In the genomic region with DNA sequence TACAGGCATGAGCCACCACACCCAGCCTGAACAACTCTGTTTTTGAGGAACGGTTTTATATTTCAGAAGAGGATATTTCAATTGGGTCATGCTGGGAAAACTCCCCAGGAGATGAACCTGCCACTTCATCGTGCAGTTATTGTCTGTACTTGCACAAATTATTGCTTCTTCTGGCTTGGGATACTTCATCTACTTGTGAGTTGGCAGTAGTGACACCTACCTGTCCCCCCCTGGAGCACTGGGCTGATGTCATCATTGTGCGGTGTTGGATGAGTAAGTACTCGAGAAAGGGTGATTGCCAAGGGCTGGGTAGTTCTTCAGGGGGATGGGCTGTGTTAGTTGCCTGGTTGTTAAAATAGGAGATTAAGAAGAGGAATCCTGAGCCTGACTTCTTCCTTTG, we compare ENCODE assay signal across 1 cellular context.
TF ChIP-seq lines count a peak whose summit lies in the region.

No MANE protein-coding gene starts in this region.

TF ChIP-seq in HEK293, 187 proteins besides CTCF, POLR2A, EP300 and RAD21 (continued from another document and continues in another):
- TF ChIP-seq, protein P1, sequence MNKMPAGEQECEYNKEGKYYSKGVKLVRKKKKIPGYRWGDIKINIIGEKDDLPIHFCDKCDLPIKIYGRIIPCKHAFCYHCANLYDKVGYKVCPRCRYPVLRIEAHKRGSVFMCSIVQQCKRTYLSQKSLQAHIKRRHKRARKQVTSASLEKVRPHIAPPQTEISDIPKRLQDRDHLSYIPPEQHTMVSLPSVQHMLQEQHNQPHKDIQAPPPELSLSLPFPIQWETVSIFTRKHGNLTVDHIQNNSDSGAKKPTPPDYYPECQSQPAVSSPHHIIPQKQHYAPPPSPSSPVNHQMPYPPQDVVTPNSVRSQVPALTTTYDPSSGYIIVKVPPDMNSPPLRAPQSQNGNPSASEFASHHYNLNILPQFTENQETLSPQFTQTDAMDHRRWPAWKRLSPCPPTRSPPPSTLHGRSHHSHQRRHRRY (tag by site-specific recombination; IDR thresholded peaks at IDR 0.05), result no peak
- TF ChIP-seq, protein P2, sequence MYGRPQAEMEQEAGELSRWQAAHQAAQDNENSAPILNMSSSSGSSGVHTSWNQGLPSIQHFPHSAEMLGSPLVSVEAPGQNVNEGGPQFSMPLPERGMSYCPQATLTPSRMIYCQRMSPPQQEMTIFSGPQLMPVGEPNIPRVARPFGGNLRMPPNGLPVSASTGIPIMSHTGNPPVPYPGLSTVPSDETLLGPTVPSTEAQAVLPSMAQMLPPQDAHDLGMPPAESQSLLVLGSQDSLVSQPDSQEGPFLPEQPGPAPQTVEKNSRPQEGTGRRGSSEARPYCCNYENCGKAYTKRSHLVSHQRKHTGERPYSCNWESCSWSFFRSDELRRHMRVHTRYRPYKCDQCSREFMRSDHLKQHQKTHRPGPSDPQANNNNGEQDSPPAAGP (tag by site-specific recombination; IDR thresholded peaks at IDR 0.05), result no peak
- TF ChIP-seq ZNF211 (tag by site-specific recombination; IDR thresholded peaks at IDR 0.05; ENCODE audit: low read depth), result no peak
- no peak for TF ChIP-seq ZNF561 (tag by site-specific recombination; IDR thresholded peaks at IDR 0.05; ENCODE audit: borderline replicate concordance)
- TF ChIP-seq, protein P3, sequence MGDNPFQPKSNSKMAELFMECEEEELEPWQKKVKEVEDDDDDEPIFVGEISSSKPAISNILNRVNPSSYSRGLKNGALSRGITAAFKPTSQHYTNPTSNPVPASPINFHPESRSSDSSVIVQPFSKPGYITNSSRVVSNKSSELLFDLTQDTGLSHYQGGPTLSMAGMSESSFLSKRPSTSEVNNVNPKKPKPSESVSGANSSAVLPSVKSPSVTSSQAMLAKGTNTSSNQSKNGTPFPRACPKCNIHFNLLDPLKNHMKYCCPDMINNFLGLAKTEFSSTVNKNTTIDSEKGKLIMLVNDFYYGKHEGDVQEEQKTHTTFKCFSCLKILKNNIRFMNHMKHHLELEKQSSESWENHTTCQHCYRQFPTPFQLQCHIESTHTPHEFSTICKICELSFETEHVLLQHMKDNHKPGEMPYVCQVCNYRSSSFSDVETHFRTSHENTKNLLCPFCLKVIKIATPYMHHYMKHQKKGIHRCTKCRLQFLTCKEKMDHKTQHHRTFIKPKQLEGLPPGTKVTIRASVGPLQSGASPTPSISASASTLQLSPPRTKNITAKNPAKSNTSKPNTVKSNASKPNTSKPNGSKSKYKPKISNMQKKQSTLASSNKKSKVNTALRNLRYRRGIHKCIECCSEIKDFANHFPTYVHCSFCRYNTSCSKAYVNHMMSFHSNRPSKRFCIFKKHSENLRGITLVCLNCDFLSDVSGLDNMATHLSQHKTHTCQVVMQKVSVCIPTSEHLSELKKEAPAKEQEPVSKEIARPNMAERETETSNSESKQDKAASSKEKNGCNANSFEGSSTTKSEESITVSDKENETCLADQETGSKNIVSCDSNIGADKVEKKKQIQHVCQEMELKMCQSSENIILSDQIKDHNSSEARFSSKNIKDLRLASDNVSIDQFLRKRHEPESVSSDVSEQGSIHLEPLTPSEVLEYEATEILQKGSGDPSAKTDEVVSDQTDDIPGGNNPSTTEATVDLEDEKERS (tag by site-specific recombination; IDR thresholded peaks at IDR 0.05), result no peak
- TF ChIP-seq, protein P4, sequence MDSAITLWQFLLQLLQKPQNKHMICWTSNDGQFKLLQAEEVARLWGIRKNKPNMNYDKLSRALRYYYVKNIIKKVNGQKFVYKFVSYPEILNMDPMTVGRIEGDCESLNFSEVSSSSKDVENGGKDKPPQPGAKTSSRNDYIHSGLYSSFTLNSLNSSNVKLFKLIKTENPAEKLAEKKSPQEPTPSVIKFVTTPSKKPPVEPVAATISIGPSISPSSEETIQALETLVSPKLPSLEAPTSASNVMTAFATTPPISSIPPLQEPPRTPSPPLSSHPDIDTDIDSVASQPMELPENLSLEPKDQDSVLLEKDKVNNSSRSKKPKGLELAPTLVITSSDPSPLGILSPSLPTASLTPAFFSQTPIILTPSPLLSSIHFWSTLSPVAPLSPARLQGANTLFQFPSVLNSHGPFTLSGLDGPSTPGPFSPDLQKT (IDR thresholded peaks at IDR 0.05; ENCODE audit: borderline replicate concordance, low read depth, low read length), result no peak
- no peak for TF ChIP-seq ZNF274 (IDR thresholded peaks at IDR 0.05; ENCODE audit: low read length)
- no peak for TF ChIP-seq ZNF274 (tag by site-specific recombination; IDR thresholded peaks at IDR 0.05; ENCODE audit: borderline replicate concordance)
- TF ChIP-seq, protein P5, sequence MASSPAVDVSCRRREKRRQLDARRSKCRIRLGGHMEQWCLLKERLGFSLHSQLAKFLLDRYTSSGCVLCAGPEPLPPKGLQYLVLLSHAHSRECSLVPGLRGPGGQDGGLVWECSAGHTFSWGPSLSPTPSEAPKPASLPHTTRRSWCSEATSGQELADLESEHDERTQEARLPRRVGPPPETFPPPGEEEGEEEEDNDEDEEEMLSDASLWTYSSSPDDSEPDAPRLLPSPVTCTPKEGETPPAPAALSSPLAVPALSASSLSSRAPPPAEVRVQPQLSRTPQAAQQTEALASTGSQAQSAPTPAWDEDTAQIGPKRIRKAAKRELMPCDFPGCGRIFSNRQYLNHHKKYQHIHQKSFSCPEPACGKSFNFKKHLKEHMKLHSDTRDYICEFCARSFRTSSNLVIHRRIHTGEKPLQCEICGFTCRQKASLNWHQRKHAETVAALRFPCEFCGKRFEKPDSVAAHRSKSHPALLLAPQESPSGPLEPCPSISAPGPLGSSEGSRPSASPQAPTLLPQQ (tag by site-specific recombination; IDR thresholded peaks at IDR 0.05), result no peak
- no peak for TF ChIP-seq ZNF140 (tag by site-specific recombination; IDR thresholded peaks at IDR 0.05)
- no peak for TF ChIP-seq KLF7 (tag by site-specific recombination; IDR thresholded peaks at IDR 0.05; ENCODE audit: borderline replicate concordance)
- TF ChIP-seq ZNF10 (tag by site-specific recombination; IDR thresholded peaks at IDR 0.05), result no peak
- TF ChIP-seq ZFP69B (tag by site-specific recombination; IDR thresholded peaks at IDR 0.05), result no peak
- TF ChIP-seq ZNF629 (tag by site-specific recombination; IDR thresholded peaks at IDR 0.05), result peak; percentile 50
- TF ChIP-seq, protein P6, sequence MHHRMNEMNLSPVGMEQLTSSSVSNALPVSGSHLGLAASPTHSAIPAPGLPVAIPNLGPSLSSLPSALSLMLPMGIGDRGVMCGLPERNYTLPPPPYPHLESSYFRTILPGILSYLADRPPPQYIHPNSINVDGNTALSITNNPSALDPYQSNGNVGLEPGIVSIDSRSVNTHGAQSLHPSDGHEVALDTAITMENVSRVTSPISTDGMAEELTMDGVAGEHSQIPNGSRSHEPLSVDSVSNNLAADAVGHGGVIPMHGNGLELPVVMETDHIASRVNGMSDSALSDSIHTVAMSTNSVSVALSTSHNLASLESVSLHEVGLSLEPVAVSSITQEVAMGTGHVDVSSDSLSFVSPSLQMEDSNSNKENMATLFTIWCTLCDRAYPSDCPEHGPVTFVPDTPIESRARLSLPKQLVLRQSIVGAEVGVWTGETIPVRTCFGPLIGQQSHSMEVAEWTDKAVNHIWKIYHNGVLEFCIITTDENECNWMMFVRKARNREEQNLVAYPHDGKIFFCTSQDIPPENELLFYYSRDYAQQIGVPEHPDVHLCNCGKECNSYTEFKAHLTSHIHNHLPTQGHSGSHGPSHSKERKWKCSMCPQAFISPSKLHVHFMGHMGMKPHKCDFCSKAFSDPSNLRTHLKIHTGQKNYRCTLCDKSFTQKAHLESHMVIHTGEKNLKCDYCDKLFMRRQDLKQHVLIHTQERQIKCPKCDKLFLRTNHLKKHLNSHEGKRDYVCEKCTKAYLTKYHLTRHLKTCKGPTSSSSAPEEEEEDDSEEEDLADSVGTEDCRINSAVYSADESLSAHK (tag by site-specific recombination; IDR thresholded peaks at IDR 0.05), result no peak
- TF ChIP-seq EGR2 (tag by site-specific recombination; IDR thresholded peaks at IDR 0.05; ENCODE audit: low read depth), result no peak
- TF ChIP-seq ZNF354C (tag by site-specific recombination; IDR thresholded peaks at IDR 0.05; ENCODE audit: borderline replicate concordance, low read depth), result no peak
- TF ChIP-seq ZNF184 (tag by site-specific recombination; IDR thresholded peaks at IDR 0.05), result 0 out of 2 replicates have a peak, but pooled peaks have one; percentile 11
- TF ChIP-seq RBAK (tag by site-specific recombination; IDR thresholded peaks at IDR 0.05), result no peak
- no peak for TF ChIP-seq ZNF600 (tag by site-specific recombination; IDR thresholded peaks at IDR 0.05)
- TF ChIP-seq SP7 (tag by site-specific recombination; IDR thresholded peaks at IDR 0.05), result peak; percentile 78
- TF ChIP-seq ZNF571 (tag by site-specific recombination; IDR thresholded peaks at IDR 0.05), result no peak
- TF ChIP-seq ZSCAN23 (tag by site-specific recombination; IDR thresholded peaks at IDR 0.05), result no peak
- TF ChIP-seq ZNF548 (tag by site-specific recombination; IDR thresholded peaks at IDR 0.05), result no peak
- no peak for TF ChIP-seq ZNF777 (tag by site-specific recombination; IDR thresholded peaks at IDR 0.05; ENCODE audit: borderline replicate concordance)
- TF ChIP-seq KLF16 (tag by site-specific recombination; IDR thresholded peaks at IDR 0.05), result no peak
- TF ChIP-seq MYNN (tag by site-specific recombination; IDR thresholded peaks at IDR 0.05; ENCODE audit: borderline replicate concordance), result no peak
- TF ChIP-seq ZNF114 (tag by site-specific recombination; IDR thresholded peaks at IDR 0.05), result no peak
- no peak for TF ChIP-seq SALL2 (tag by site-specific recombination; IDR thresholded peaks at IDR 0.05; ENCODE audit: borderline replicate concordance)
- TF ChIP-seq, protein P7, sequence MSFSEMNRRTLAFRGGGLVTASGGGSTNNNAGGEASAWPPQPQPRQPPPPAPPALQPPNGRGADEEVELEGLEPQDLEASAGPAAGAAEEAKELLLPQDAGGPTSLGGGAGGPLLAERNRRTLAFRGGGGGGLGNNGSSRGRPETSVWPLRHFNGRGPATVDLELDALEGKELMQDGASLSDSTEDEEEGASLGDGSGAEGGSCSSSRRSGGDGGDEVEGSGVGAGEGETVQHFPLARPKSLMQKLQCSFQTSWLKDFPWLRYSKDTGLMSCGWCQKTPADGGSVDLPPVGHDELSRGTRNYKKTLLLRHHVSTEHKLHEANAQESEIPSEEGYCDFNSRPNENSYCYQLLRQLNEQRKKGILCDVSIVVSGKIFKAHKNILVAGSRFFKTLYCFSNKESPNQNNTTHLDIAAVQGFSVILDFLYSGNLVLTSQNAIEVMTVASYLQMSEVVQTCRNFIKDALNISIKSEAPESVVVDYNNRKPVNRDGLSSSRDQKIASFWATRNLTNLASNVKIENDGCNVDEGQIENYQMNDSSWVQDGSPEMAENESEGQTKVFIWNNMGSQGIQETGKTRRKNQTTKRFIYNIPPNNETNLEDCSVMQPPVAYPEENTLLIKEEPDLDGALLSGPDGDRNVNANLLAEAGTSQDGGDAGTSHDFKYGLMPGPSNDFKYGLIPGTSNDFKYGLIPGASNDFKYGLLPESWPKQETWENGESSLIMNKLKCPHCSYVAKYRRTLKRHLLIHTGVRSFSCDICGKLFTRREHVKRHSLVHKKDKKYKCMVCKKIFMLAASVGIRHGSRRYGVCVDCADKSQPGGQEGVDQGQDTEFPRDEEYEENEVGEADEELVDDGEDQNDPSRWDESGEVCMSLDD (tag by site-specific recombination; IDR thresholded peaks at IDR 0.05), result no peak
- TF ChIP-seq, protein P8, sequence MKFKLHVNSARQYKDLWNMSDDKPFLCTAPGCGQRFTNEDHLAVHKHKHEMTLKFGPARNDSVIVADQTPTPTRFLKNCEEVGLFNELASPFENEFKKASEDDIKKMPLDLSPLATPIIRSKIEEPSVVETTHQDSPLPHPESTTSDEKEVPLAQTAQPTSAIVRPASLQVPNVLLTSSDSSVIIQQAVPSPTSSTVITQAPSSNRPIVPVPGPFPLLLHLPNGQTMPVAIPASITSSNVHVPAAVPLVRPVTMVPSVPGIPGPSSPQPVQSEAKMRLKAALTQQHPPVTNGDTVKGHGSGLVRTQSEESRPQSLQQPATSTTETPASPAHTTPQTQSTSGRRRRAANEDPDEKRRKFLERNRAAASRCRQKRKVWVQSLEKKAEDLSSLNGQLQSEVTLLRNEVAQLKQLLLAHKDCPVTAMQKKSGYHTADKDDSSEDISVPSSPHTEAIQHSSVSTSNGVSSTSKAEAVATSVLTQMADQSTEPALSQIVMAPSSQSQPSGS (tag by site-specific recombination; IDR thresholded peaks at IDR 0.05; ENCODE audit: low read depth), result peak; percentile 58
- TF ChIP-seq ZNF426 (tag by site-specific recombination; IDR thresholded peaks at IDR 0.05), result no peak
- no peak for TF ChIP-seq ZNF558 (tag by site-specific recombination; IDR thresholded peaks at IDR 0.05)
- no peak for TF ChIP-seq ZNF623 (tag by site-specific recombination; IDR thresholded peaks at IDR 0.05)
- TF ChIP-seq ZIC2 (tag by site-specific recombination; IDR thresholded peaks at IDR 0.05), result peak; percentile 55
- TF ChIP-seq, protein P9, sequence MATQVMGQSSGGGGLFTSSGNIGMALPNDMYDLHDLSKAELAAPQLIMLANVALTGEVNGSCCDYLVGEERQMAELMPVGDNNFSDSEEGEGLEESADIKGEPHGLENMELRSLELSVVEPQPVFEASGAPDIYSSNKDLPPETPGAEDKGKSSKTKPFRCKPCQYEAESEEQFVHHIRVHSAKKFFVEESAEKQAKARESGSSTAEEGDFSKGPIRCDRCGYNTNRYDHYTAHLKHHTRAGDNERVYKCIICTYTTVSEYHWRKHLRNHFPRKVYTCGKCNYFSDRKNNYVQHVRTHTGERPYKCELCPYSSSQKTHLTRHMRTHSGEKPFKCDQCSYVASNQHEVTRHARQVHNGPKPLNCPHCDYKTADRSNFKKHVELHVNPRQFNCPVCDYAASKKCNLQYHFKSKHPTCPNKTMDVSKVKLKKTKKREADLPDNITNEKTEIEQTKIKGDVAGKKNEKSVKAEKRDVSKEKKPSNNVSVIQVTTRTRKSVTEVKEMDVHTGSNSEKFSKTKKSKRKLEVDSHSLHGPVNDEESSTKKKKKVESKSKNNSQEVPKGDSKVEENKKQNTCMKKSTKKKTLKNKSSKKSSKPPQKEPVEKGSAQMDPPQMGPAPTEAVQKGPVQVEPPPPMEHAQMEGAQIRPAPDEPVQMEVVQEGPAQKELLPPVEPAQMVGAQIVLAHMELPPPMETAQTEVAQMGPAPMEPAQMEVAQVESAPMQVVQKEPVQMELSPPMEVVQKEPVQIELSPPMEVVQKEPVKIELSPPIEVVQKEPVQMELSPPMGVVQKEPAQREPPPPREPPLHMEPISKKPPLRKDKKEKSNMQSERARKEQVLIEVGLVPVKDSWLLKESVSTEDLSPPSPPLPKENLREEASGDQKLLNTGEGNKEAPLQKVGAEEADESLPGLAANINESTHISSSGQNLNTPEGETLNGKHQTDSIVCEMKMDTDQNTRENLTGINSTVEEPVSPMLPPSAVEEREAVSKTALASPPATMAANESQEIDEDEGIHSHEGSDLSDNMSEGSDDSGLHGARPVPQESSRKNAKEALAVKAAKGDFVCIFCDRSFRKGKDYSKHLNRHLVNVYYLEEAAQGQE (tag by site-specific recombination; IDR thresholded peaks at IDR 0.05), result no peak
- no peak for TF ChIP-seq ZNF555 (tag by site-specific recombination; conservative IDR thresholded peaks at IDR 0.05)
- no peak for TF ChIP-seq GLI2 (tag by site-specific recombination; IDR thresholded peaks at IDR 0.05; ENCODE audit: borderline replicate concordance, low read depth)
- 0 out of 2 replicates have a peak, but pooled peaks have one; percentile 28 for TF ChIP-seq MZF1 (tag by site-specific recombination; IDR thresholded peaks at IDR 0.05; ENCODE audit: borderline replicate concordance)
- TF ChIP-seq ZEB2 (tag by site-specific recombination; IDR thresholded peaks at IDR 0.05), result no peak
- no peak for TF ChIP-seq ZNF585B (tag by site-specific recombination; IDR thresholded peaks at IDR 0.05)
- no peak for TF ChIP-seq ZNF596 (tag by site-specific recombination; IDR thresholded peaks at IDR 0.05)
- no peak for TF ChIP-seq ZXDB (tag by site-specific recombination; IDR thresholded peaks at IDR 0.05)
- TF ChIP-seq GLIS1 (tag by site-specific recombination; IDR thresholded peaks at IDR 0.05), result peak; percentile 86
- no peak for TF ChIP-seq ZNF335 (tag by site-specific recombination; conservative IDR thresholded peaks at IDR 0.05)
- 0 out of 2 replicates have a peak, but pooled peaks have one; percentile 10 for TF ChIP-seq ZNF366 (tag by site-specific recombination; conservative IDR thresholded peaks at IDR 0.05)
